Comparison of ENCODE assay signal across 8 cellular contexts in the genomic region with DNA sequence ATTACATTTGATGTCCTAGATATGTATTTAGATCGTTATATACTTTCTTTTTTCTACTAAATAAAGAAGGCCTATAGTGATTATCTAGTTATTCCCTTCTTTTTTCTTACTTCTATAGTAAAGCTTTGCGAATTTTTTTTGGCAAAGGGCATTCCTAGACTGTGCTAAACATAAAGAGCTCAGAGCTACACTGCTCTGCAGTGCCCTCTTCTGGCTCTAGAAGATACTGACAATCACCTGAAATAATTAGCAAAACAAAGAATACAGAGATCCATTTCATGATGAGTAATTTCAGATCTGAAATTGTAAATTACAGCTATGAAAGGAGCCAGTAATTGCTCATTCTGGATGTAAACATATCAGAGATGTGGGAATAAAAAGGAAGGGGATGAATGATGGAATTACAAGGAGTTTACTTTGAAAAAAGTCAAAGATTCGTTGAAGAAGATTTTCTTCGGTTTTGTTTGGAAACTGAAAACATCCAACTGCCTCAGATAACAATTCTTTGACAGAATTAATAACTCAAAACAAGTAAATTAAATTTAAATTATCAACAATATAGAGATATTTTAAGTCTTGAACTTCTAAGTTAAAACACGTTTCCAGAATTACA.
A peak's percentile ranks its signal among the peaks of the same experiment; 100 is the strongest.
DNase-seq lines count a peak whose midpoint lies in the region; ATAC-seq, FAIRE-seq and TF ChIP-seq lines count a peak whose summit lies in the region.

No MANE protein-coding gene starts in this region.

- no peak overlapping the region for H3K4me3 ChIP-seq in Peyer's patch
- no peak overlapping the region for H3K4me3 ChIP-seq in mesenchymal stem cell (ENCODE audit: insufficient read depth in 1 of 2, low read depth in 1 of 2, low read length in 2 of 2)

- peak; percentile 15 for DNase-seq in activated CD4-positive, alpha-beta T cell treated with anti-CD3 and anti-CD28 coated beads for 48 hours
- DNase-seq in activated CD4-positive, alpha-beta T cell treated with anti-CD3 and anti-CD28 coated beads, Interleukin-2, amount 50 U/mL, for 1 hour = no peak
- DNase-seq in HTR-8/SVneo (ENCODE audit: insufficient read length, low spot score) (peak; percentile 22), Peyer's patch (no peak), dermis microvascular lymphatic vessel endothelial cell (ENCODE audit: low read depth in 2 of 2) (peak; percentile 27 to 61), mesenchymal stem cell (peak; percentile 57)

- no peak overlapping the region for H3K23ac ChIP-seq in mesenchymal stem cell (ENCODE audit: low read length in 2 of 2)

- H2AFZ ChIP-seq in mesenchymal stem cell (ENCODE audit: low read depth, low read length) = no peak overlapping the region

- H3K9me3 ChIP-seq in Peyer's patch (no peaks in the 10 kb centered on the region), mesenchymal stem cell (ENCODE audit: control insufficient read depth, low read length) (no peaks in the 10 kb centered on the region)

- H3K27me3 ChIP-seq in Peyer's patch (no peaks in the 10 kb centered on the region), mesenchymal stem cell (ENCODE audit: control insufficient read depth in 1 of 2, insufficient read depth in 1 of 2, low read length in 2 of 2) (no peaks in the 10 kb centered on the region)

- no peak overlapping the region for H3K14ac ChIP-seq in mesenchymal stem cell (ENCODE audit: low read length in 2 of 2)

- no peak overlapping the region for H3K18ac ChIP-seq in mesenchymal stem cell (ENCODE audit: low read depth in 1 of 2, low read length in 2 of 2)

- TF ChIP-seq POLR2A in Peyer's patch (IDR thresholded peaks at IDR 0.05) = no peak

- H4K91ac ChIP-seq in mesenchymal stem cell (ENCODE audit: low read length) = no peak overlapping the region

- H3K9ac ChIP-seq in mesenchymal stem cell (ENCODE audit: low read length) = no peak overlapping the region

- H3K36me3 ChIP-seq in Peyer's patch (no peaks in the 10 kb centered on the region), mesenchymal stem cell (ENCODE audit: control insufficient read depth in 1 of 2, insufficient read depth in 2 of 2, low read depth in 1 of 2, low read length in 2 of 2) (no peaks in the 10 kb centered on the region)

- peak; percentile 63 for ATAC-seq in GM21515 (IDR thresholded peaks at IDR 0.05; ENCODE audit: unreplicated experiment)
- no peak for ATAC-seq in GM21367 (IDR thresholded peaks at IDR 0.05; ENCODE audit: unreplicated experiment)

- H3K4me1 ChIP-seq in Peyer's patch (no peaks in the 10 kb centered on the region), mesenchymal stem cell (ENCODE audit: control insufficient read depth, insufficient read depth, low read depth, low read length) (no peaks in the 10 kb centered on the region)

- no peak overlapping the region for H2AK5ac ChIP-seq in mesenchymal stem cell (ENCODE audit: low read length, severe bottlenecking)

- H2BK12ac ChIP-seq in mesenchymal stem cell (ENCODE audit: low read length in 2 of 2) = no peak overlapping the region

- no peak overlapping the region for H2BK120ac ChIP-seq in mesenchymal stem cell (ENCODE audit: low read depth, low read length)

- H3K4me2 ChIP-seq in mesenchymal stem cell (ENCODE audit: low read length, poor library complexity, severe bottlenecking) = no peak overlapping the region

- no peak overlapping the region for H2BK15ac ChIP-seq in mesenchymal stem cell (ENCODE audit: low read depth, poor library complexity, severe bottlenecking)

- FAIRE-seq in HTR-8/SVneo (lab: Jason Lieb, UNC) = no peak

- no peak overlapping the region for H4K8ac ChIP-seq in mesenchymal stem cell (ENCODE audit: low read length)

- no peak overlapping the region for H3K4ac ChIP-seq in mesenchymal stem cell (ENCODE audit: low read depth in 1 of 2, low read length in 2 of 2)

- no peak overlapping the region for H3K27ac ChIP-seq in Peyer's patch
- no peak overlapping the region for H3K27ac ChIP-seq in mesenchymal stem cell (ENCODE audit: low read length, poor library complexity, severe bottlenecking)

- no peak overlapping the region for H2BK5ac ChIP-seq in mesenchymal stem cell (ENCODE audit: low read depth, low read length, poor library complexity, severe bottlenecking)

- WGBS in mesenchymal stem cell = 80% methylated on average over 1 of the region's 5 CpGs

- no peaks in the 10 kb centered on the region for H3K79me1 ChIP-seq in mesenchymal stem cell (replicated peaks; ENCODE audit: low read length, poor library complexity, severe bottlenecking)

- TF ChIP-seq CTCF in Peyer's patch (IDR thresholded peaks at IDR 0.05) = peak in 4 of 6 experiments; percentile 49 to 55 (median 51)

Comparison
In these comparisons a context has a peak if more than half of its experiments do, and no peak if none do; other contexts are left out.
1. DNase-seq: peak in activated CD4-positive, alpha-beta T cell treated with anti-CD3 and anti-CD28 coated beads for 48 hours (single experiment), HTR-8/SVneo (single experiment), dermis microvascular lymphatic vessel endothelial cell (2 of 2) and mesenchymal stem cell (single experiment); none in activated CD4-positive, alpha-beta T cell treated with anti-CD3 and anti-CD28 coated beads, Interleukin-2, amount 50 U/mL, for 1 hour (single experiment) and Peyer's patch (0 of 3).